In the genomic region with DNA sequence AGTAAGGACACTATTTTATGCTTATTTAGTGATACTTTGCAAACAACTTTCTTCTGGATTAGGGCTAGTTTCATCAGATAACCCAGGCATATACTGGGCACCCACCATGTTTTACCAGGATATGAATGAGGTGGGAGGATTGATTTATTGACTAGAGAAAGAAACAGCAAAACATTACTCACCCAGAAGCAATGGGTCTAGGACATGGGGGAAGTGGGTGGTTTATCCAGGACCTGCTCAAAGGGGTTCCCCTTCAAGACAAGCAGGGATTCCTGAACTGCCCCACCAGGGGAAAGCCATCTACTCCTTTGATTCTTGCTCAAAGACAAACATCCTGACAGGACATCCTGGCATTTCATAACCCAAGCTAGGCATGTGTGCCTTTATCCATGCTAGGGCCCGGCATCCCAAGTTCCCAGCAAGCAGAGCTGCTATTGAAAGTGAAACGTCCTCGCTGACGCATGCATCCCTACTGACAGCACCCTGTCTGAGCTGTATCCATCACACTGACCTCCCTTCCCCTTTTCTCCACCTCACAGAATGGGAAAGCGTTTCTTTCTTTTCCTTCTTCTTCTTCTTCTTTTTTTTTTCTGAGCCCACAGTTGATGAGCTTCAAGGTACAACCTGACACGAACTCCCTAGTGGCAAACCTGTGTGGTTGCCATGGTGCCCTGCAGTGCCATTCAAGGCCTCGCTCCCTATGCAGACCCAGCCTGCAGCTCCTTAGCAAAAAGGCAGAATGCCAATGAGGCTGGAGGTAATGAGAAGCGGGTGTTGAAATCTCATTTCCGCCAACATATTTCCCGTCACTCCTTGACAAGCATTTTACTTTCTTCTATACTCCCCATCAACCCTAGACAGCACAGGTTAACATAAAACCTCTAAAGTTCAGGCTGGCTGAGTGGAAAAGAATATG, we compare ENCODE assay signal across 17 cellular contexts.
DNase-seq lines count a peak whose midpoint lies in the region; ATAC-seq and TF ChIP-seq lines count a peak whose summit lies in the region.
"Had no signal": no experiment of that assay in that cellular context is flagged by ENCODE, and none has a peak within 500 bp of the region (broad histone marks: within the 10 kb centered on the region; RNA-seq: fewer than 3 reads in every experiment).

No MANE protein-coding gene starts in this region.

- peak overlapping the region; percentile 85 for H3K27ac ChIP-seq in layer of hippocampus (ENCODE audit: low read depth, low read length)
- peak overlapping the region; percentile 70 for H3K27ac ChIP-seq in subcutaneous abdominal adipose tissue (ENCODE audit: low read depth, low read length)
- H3K27ac ChIP-seq: cardiac muscle cell, testis had no signal

- H3K27ac Mint-ChIP-seq in WTC11 = no peak overlapping the region
- H3K27ac Mint-ChIP-seq: mesothelial cell of epicardium; T-helper 1 cell treated with Interleukin-12 subunit alpha and Interleukin-12 subunit beta and Interleukin-4 antibody, amounts not matched to agents 30 μg/mL and 1 μg/mL, for 36 hours had no signal

- no peaks in the 10 kb centered on the region for H3K36me3 Mint-ChIP-seq in WTC11
- H3K36me3 Mint-ChIP-seq: CD8-positive, alpha-beta memory T cell; mesothelial cell of epicardium had no signal

- DNase-seq in NCI-H2029 treated with DMSO at 0.1 percent for 48 hours (lab: John Stamatoyannopoulos, UW) = peak; percentile 7
- DNase-seq in WTC11 (ENCODE audit: low spot score) = no peak
- DNase-seq in foreskin melanocyte = no peak
- DNase-seq in NCI-H2081 (lab: John Stamatoyannopoulos, UW) = no peak
- DNase-seq in COLO668 (lab: John Stamatoyannopoulos, UW; ENCODE audit: unreplicated experiment) = no peak
- DNase-seq: activated CD4-positive, alpha-beta T cell treated with anti-CD3 and anti-CD28 coated beads, Interleukin-2, amount 50 U/mL, for 4 hours; activated effector memory CD4-positive, alpha-beta T cell treated with Interleukin-2 at 50 U/mL for 16 hours; CD8-positive, alpha-beta memory T cell; NCI-H1930; PC-3; testis had no signal

- no peaks in the 10 kb centered on the region for H3K9me3 ChIP-seq in subcutaneous abdominal adipose tissue (ENCODE audit: control insufficient read depth in 5 of 5, low read length in 5 of 5)
- H3K9me3 ChIP-seq: testis had no signal

- peak overlapping the region in 2 of 5 donors; percentile 24 to 32 for H3K4me3 ChIP-seq in subcutaneous abdominal adipose tissue (ENCODE audit: low read depth in 1 of 5, low read length in 5 of 5)
- H3K4me3 ChIP-seq: cardiac muscle cell, testis had no signal

- no peaks in the 10 kb centered on the region for H3K27me3 Mint-ChIP-seq in WTC11 (ENCODE audit: low read depth)
- H3K27me3 Mint-ChIP-seq: CD8-positive, alpha-beta memory T cell had no signal

- peaks cover 49% of the 10 kb centered on the region for H3K4me1 Mint-ChIP-seq in WTC11
- H3K4me1 Mint-ChIP-seq: CD8-positive, alpha-beta memory T cell had no signal

- peaks cover 16 to 76% (median 69%) of the 10 kb centered on the region in 5 donors for H3K4me1 ChIP-seq in subcutaneous abdominal adipose tissue (ENCODE audit: control insufficient read depth in 5 of 5, insufficient read depth in 5 of 5, low read length in 5 of 5)

- 0 out of 2 replicates have a peak, but pooled peaks have one; percentile 20 for ATAC-seq in WTC11
- ATAC-seq: PC-3, right cardiac atrium had no signal

- H3K36me3 ChIP-seq in subcutaneous abdominal adipose tissue (ENCODE audit: control insufficient read depth in 5 of 5, insufficient read depth in 5 of 5, low read length in 5 of 5) = no peaks in the 10 kb centered on the region
- H3K36me3 ChIP-seq: cardiac muscle cell had no signal

- no peaks in the 10 kb centered on the region for H3K27me3 ChIP-seq in layer of hippocampus (ENCODE audit: control insufficient read depth, insufficient read depth, low read length)
- no peaks in the 10 kb centered on the region for H3K27me3 ChIP-seq in subcutaneous abdominal adipose tissue (ENCODE audit: control insufficient read depth in 5 of 5, insufficient read depth in 4 of 5, low read length in 5 of 5)
- H3K27me3 ChIP-seq: cardiac muscle cell, testis had no signal

- no peak for TF ChIP-seq CTCF in WTC11 (IDR thresholded peaks at IDR 0.05)

- H3K9me3 Mint-ChIP-seq in WTC11 = no peaks in the 10 kb centered on the region
- H3K9me3 Mint-ChIP-seq: CD8-positive, alpha-beta memory T cell; mesothelial cell of epicardium; T-helper 1 cell treated with Interleukin-12 subunit alpha and Interleukin-12 subunit beta and Interleukin-4 antibody, amounts not matched to agents 30 μg/mL and 1 μg/mL, for 36 hours had no signal

- no peak overlapping the region for H3K4me3 Mint-ChIP-seq in WTC11
- H3K4me3 Mint-ChIP-seq: CD8-positive, alpha-beta memory T cell; mesothelial cell of epicardium; T-helper 1 cell treated with Interleukin-12 subunit alpha and Interleukin-12 subunit beta and Interleukin-4 antibody, amounts not matched to agents 30 μg/mL and 1 μg/mL, for 36 hours had no signal

- CTCF ChIA-PET in WTC11 (lab: Charles Lee) = interaction anchor here (1.9 kb wide), 1 partner anchor 113 kb away, joined by 6 read pairs; no protein-coding TSS in a partner anchor

- POLR2A ChIA-PET in WTC11 (lab: Charles Lee) = interaction anchor here (0.6 to 2.5 kb wide), 2 partner anchors 33 to 111 kb away, joined by 3 to 8 read pairs; partner anchors contain the start of gene RTN4

- peak overlapping the region in 1 of 5 donors; percentile 16 for H3K9ac ChIP-seq in subcutaneous abdominal adipose tissue (ENCODE audit: low read length in 5 of 5)

TF ChIP-seq in WTC11, 78 proteins besides CTCF, POLR2A, EP300 and RAD21:
- TF ChIP-seq ZNF416 (CRISPR knock-in tag; IDR thresholded peaks at IDR 0.05) (no peak), NR3C1 (CRISPR knock-in tag; conservative IDR thresholded peaks at IDR 0.05; ENCODE audit: low read depth) (no peak), FOXK1 (CRISPR knock-in tag; IDR thresholded peaks at IDR 0.05) (no peak), ARID4B (CRISPR knock-in tag; IDR thresholded peaks at IDR 0.05; ENCODE audit: borderline replicate concordance) (no peak), ETV6 (CRISPR knock-in tag; IDR thresholded peaks at IDR 0.05) (no peak), KAT7 (CRISPR knock-in tag; IDR thresholded peaks at IDR 0.05; ENCODE audit: borderline replicate concordance) (no peak)
- TF ChIP-seq, protein P1, sequence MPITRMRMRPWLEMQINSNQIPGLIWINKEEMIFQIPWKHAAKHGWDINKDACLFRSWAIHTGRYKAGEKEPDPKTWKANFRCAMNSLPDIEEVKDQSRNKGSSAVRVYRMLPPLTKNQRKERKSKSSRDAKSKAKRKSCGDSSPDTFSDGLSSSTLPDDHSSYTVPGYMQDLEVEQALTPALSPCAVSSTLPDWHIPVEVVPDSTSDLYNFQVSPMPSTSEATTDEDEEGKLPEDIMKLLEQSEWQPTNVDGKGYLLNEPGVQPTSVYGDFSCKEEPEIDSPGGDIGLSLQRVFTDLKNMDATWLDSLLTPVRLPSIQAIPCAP (CRISPR knock-in tag; IDR thresholded peaks at IDR 0.05) = no peak
